15 cellular contexts compared by ENCODE assay signal in the genomic region with DNA sequence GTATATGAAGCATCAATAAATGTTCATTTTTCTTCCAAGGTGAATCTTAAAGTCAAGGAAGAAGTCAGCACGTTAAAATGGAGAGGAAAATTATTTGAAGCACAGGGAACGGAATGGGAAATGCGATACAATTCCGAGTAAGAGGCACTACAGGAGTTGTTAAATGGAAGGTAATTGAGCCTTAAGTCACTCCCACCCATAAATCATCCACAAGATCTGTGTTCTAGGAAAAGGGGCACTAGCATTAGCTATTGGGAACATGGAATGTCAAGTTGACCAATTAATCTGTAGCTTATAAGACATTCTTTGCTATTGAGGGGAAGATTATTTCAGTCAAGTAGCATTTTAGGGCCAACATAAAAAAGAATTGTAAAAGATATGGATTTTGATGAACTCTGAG.
"Had no signal": no experiment of that assay in that cellular context is flagged by ENCODE, and none has a peak within 500 bp of the region (broad histone marks: within the 10 kb centered on the region; RNA-seq: fewer than 3 reads in every experiment).

No MANE protein-coding gene starts in this region.

- H3K27ac ChIP-seq: epithelial cell of prostate, gastroesophageal sphincter, pancreas, psoas muscle, right atrium auricular region, spleen, testis had no signal

- H3K4me1 ChIP-seq: gastroesophageal sphincter, pancreas, right atrium auricular region, uterus had no signal

- H3K36me3 ChIP-seq: gastroesophageal sphincter, pancreas, right atrium auricular region, spleen, uterus had no signal

- DNase-seq: activated T-cell treated with anti-CD3 and anti-CD28 coated beads, Interleukin-2, amount 50 U/mL, for 1 hour; aorta; head of caudate nucleus; hypothalamus; pancreas; psoas muscle; spleen; stimulated activated CD4-positive, alpha-beta T cell treated with anti-CD3 and anti-CD28 coated beads, Interleukin-4, amount 100 ng/mL, for 1 hour; stimulated activated naive CD4-positive, alpha-beta T cell; testis; trophoblast cell; uterus had no signal

- H3K27me3 ChIP-seq: pancreas, right atrium auricular region, testis, uterus had no signal

- H3K4me3 ChIP-seq: gastroesophageal sphincter, pancreas, psoas muscle, right atrium auricular region, spleen, testis, uterus had no signal

- H3K9me3 ChIP-seq: gastroesophageal sphincter, pancreas, psoas muscle, right atrium auricular region, spleen, testis, uterus had no signal
